8 cellular contexts compared by ENCODE assay signal in the genomic region with DNA sequence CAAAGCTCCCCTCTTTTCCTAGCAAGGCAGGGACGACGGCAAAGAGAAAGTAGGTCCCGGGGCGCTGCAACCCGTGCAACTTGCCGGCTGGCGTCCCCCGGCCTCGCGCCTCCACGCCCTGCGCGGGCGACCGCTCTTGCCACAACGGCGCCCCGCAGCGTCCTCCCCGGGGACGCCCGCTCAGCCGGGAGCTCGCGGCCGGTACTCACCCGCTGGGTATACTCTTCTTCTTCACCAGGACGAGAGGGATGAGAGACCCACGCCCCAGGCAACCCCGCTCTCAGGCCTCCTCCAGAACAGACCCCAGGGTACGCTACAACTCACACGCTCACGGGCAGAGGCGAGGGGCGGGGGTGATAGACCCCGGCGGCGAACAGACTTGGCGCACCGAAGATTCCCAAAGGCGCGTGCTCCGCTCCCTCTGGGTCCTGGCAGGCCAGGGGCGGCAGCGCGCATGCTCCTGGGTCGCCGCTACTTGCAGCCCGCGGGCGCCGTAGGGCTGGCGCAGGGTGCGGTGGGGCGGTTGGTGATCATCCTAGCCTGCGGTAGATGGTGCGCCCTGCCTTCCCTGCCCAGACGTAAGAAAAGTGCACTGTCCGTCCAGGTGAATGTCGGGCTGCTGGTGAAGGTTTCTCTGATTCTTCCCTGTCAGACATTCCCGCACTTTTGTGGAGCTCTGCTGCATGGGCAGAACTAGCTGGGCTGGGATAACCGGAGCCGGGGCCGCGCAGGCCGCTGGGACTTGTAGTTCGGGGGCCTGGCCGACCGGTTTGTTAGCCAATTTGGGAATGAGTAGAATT. TPM values are rescaled to one million over a fixed set of nuclear protein-coding genes. Genes with fewer than 3 reads are reported as not detected.
DNase-seq lines count a peak whose midpoint lies in the region; ATAC-seq and TF ChIP-seq lines count a peak whose summit lies in the region.

Gene CC2D2B, plus strand, starts transcription at position 522 of the 800 bp plus-strand sequence. CDS start 3,349 bp downstream, outside the sequence.

- peaks cover 12% of the 10 kb centered on the region for H3K36me3 Mint-ChIP-seq in activated CD8-positive, alpha-beta T cell treated with anti-CD3 and anti-CD28 coated beads for 36 hours (ENCODE audit: low read depth)

- H3K27ac Mint-ChIP-seq in activated CD8-positive, alpha-beta T cell treated with anti-CD3 and anti-CD28 coated beads for 36 hours: peak within 1 kb of the TSS; percentile 90

- no peaks in the 10 kb centered on the region for H3K9me3 Mint-ChIP-seq in activated CD8-positive, alpha-beta T cell treated with anti-CD3 and anti-CD28 coated beads for 36 hours

- peaks cover 14% of the 10 kb centered on the region for H3K4me1 Mint-ChIP-seq in activated CD8-positive, alpha-beta T cell treated with anti-CD3 and anti-CD28 coated beads for 36 hours (ENCODE audit: low read depth)

- H3K4me3 Mint-ChIP-seq in activated CD8-positive, alpha-beta T cell treated with anti-CD3 and anti-CD28 coated beads for 36 hours: peak within 1 kb of the TSS; percentile 87

- TF ChIP-seq CTCF in activated CD8-positive, alpha-beta T cell treated with anti-CD3 and anti-CD28 coated beads for 36 hours (IDR thresholded peaks at IDR 0.05): no peak

- POLR2A ChIA-PET in activated CD8-positive, alpha-beta T cell treated with anti-CD3 and anti-CD28 coated beads for 36 hours (lab: Charles Lee): interaction anchor here (0.9 to 1.4 kb wide), 4 partner anchors 9 to 223 kb away, joined by 3 to 5 read pairs (median 4); partner anchors contain the start of genes TCTN3 and ZNF518A

- H3K27me3 Mint-ChIP-seq in activated CD8-positive, alpha-beta T cell treated with anti-CD3 and anti-CD28 coated beads for 36 hours: no peaks in the 10 kb centered on the region

- peak; percentile 95 for ATAC-seq in HG03432 (IDR thresholded peaks at IDR 0.05; ENCODE audit: unreplicated experiment)
- peak; percentile 91 for ATAC-seq in activated CD8-positive, alpha-beta T cell treated with anti-CD3 and anti-CD28 coated beads for 36 hours

- peak; percentile 62 for TF ChIP-seq POLR2A in GM19193 (IDR thresholded peaks at IDR 0.05; ENCODE audit: extremely low read depth, insufficient read depth, insufficient read length)

- CTCF ChIA-PET in activated CD8-positive, alpha-beta T cell treated with anti-CD3 and anti-CD28 coated beads for 36 hours (lab: Charles Lee): interaction anchor here (1.2 to 2.5 kb wide), 3 partner anchors 105 to 322 kb away, joined by 3 to 16 read pairs (median 3); partner anchors contain the start of gene TCTN3

- DNase-seq in CD1c-positive myeloid dendritic cell (ENCODE audit: extremely low spot score) (peak; percentile 69), NCI-H748 treated with DMSO at 0.1 percent for 48 hours (lab: John Stamatoyannopoulos, UW) (peak; percentile 27), medulla oblongata (ENCODE audit: extremely low spot score) (peak; percentile 84)
- DNase-seq in activated CD8-positive, alpha-beta T cell treated with anti-CD3 and anti-CD28 coated beads for 36 hours: peak; percentile 80
- peak; percentile 6 for DNase-seq in effector CD8-positive, alpha-beta T cell (lab: John Stamatoyannopoulos, UW)
- peak; percentile 32 to 65 (median 48) for DNase-seq in stimulated activated CD4-positive, alpha-beta T cell treated with anti-CD3 and anti-CD28 coated beads, TNF-alpha, amount 100 ng/mL, for 48 hours (ENCODE audit: low read depth in 3 of 3)

- intact Hi-C loops in activated CD8-positive, alpha-beta T cell treated with anti-CD3 and anti-CD28 coated beads for 36 hours (cut with micrococcal nuclease): no loop called here

RNA-seq across cellular contexts. Expression of gene CC2D2B, which starts in this region (rescaled TPM):
- total RNA-seq in activated CD8-positive, alpha-beta T cell treated with anti-CD3 and anti-CD28 coated beads for 36 hours: under 1 TPM in 1 of 2 experiments, not detected in 1; 0.31 TPM

Comparison
In these comparisons a context has a peak if more than half of its experiments do, and no peak if none do; other contexts are left out.
1. Peak in every context shown above with its lines: DNase-seq and ATAC-seq.
2. Peak in DNase-seq and ATAC-seq in activated CD8-positive, alpha-beta T cell treated with anti-CD3 and anti-CD28 coated beads for 36 hours; RNA of the gene not detected or under 1 TPM.
3. DNase-seq: peak in every context shown above with its lines; median percentile 84 in medulla oblongata; 80 in activated CD8-positive, alpha-beta T cell treated with anti-CD3 and anti-CD28 coated beads for 36 hours; 69 in CD1c-positive myeloid dendritic cell; 48 in stimulated activated CD4-positive, alpha-beta T cell treated with anti-CD3 and anti-CD28 coated beads, TNF-alpha, amount 100 ng/mL, for 48 hours; 27 in NCI-H748 treated with DMSO at 0.1 percent for 48 hours; 6 in effector CD8-positive, alpha-beta T cell.